In the genomic region with DNA sequence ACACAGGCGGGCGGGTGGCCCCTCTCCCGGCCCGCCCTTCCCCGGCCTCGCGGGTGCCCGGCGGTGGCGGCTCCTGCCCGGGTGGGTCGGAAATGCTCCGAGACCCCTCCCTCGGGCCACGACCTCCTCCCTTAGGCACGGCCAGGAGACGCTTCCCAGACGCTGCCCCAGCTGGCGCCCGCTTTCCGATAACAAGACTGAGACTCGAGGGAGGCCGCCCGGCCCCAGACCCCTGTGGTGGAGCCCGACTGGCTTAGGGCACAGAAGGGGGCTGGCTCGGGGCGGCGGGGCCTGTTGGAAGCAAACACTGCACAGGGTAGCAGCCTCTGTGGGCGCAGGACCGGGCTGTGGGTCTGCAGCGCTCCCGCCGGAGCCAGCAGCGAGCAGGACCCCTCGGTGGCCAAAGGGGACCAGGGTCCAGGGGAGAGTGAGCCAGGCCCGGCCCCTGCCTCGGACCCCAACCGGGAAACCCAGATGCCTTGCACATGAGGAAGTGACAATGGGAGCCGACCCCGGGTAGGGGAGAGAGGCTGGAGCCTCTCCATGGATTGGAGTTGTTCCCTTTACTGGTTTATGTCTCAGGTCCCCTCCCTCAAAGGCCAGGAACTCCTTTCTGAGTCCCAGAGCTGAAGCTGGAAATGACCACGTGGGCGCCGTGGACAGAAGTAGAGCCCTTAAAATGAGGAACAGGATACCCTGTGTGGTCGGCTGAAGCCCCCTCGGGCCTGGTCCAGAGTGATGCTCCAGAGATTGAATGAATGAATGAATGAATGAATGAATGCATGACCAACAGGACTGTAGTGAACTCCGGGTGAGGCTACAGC, we compare ENCODE assay signal across 8 cellular contexts. TPM values are rescaled to one million over a fixed set of nuclear protein-coding genes. Genes with fewer than 3 reads are reported as not detected.
DNase-seq lines count a peak whose midpoint lies in the region; ATAC-seq and TF ChIP-seq lines count a peak whose summit lies in the region.

No MANE protein-coding gene starts in this region.

- peaks cover 8% of the 10 kb centered on the region; the same call in 1 of the 2 replicates for H4K20me1 ChIP-seq in BLaER1
- H4K20me1 ChIP-seq in Karpas-422 (ENCODE audit: insufficient read depth, low read depth, low read length) = no peaks in the 10 kb centered on the region

- H3K27me3 Mint-ChIP-seq in MCF 10A (ENCODE audit: insufficient read depth, unreplicated experiment) = no peaks in the 10 kb centered on the region

- no peaks in the 10 kb centered on the region for H3K79me2 ChIP-seq in Karpas-422 (ENCODE audit: low read length)

- peaks cover 6% of the 10 kb centered on the region; the same call in 1 of the 2 replicates for H3K27me3 ChIP-seq in BLaER1
- no peaks in the 10 kb centered on the region for H3K27me3 ChIP-seq in Karpas-422 (ENCODE audit: low read length)
- no peaks in the 10 kb centered on the region for H3K27me3 ChIP-seq in liver (ENCODE audit: control insufficient read depth in 4 of 4, insufficient read depth in 4 of 4, low read length in 3 of 4)
- no peaks in the 10 kb centered on the region for H3K27me3 ChIP-seq in thoracic aorta (replicated peaks; ENCODE audit: insufficient read depth)

- H3K9me3 Mint-ChIP-seq in MCF 10A (ENCODE audit: unreplicated experiment) = no peaks in the 10 kb centered on the region

- H3K36me3 ChIP-seq in BLaER1 = no peaks in the 10 kb centered on the region
- no peaks in the 10 kb centered on the region for H3K36me3 ChIP-seq in Karpas-422 (ENCODE audit: insufficient read depth, low read length)
- H3K36me3 ChIP-seq in liver (ENCODE audit: control insufficient read depth in 4 of 4, insufficient read depth in 3 of 4, low read depth in 1 of 4, low read length in 3 of 4) = no peaks in the 10 kb centered on the region
- no peaks in the 10 kb centered on the region for H3K36me3 ChIP-seq in thoracic aorta

- no peaks in the 10 kb centered on the region for H3K9me2 ChIP-seq in Karpas-422 (replicated peaks; ENCODE audit: insufficient read depth, low read length)

- BruUV-seq in MCF 10A (replicated peaks; lab: Mats Ljungman, UMichigan) = TSS peak; percentile 20

- H3K9me3 ChIP-seq in BLaER1 (no peaks in the 10 kb centered on the region), Karpas-422 (ENCODE audit: low read length) (no peaks in the 10 kb centered on the region), liver (ENCODE audit: control insufficient read depth in 4 of 4, low read length in 3 of 4) (no peaks in the 10 kb centered on the region), thoracic aorta (no peaks in the 10 kb centered on the region)

- POLR2A ChIA-PET in MCF 10A (lab: Yijun Ruan, JAX) = interaction anchor here (0.7 kb wide), 1 partner anchor 1988 kb away, joined by 3 read pairs; no protein-coding TSS in a partner anchor

- H3K27ac ChIP-seq in BLaER1 = peak overlapping the region; percentile 68
- H3K27ac ChIP-seq in Karpas-422 (ENCODE audit: low read length) = no peak overlapping the region
- H3K27ac ChIP-seq in liver (ENCODE audit: low read depth in 1 of 2, low read length in 2 of 2) = no peak overlapping the region
- H3K27ac ChIP-seq in thoracic aorta = no peak overlapping the region

- no peak for TF ChIP-seq CTCF in MCF 10A (IDR thresholded peaks at IDR 0.05; ENCODE audit: unreplicated experiment)
- TF ChIP-seq CTCF in liver (IDR thresholded peaks at IDR 0.05; ENCODE audit: low read depth, low read length, missing input control) = no peak
- TF ChIP-seq CTCF in thoracic aorta (IDR thresholded peaks at IDR 0.05) = no peak

- H3K4me2 ChIP-seq in BLaER1 (peak overlapping the region; percentile 99), Karpas-422 (ENCODE audit: low read depth, low read length, poor library complexity, severe bottlenecking) (peak overlapping the region; percentile 47)

- H3K4me1 Mint-ChIP-seq in MCF 10A (ENCODE audit: insufficient read depth, unreplicated experiment) = peaks cover 18% of the 10 kb centered on the region

- DNase-seq in Karpas-422 (peak; percentile 35), MCF 10A (ENCODE audit: unreplicated experiment) (no peak), thoracic aorta (ENCODE audit: low spot score) (no peak), NCI-H2107 treated with DMSO at 0.1 percent for 48 hours (lab: John Stamatoyannopoulos, UW; ENCODE audit: unreplicated experiment) (no peak)

- peak overlapping the region; percentile 72 for H3K4me3 Mint-ChIP-seq in MCF 10A (ENCODE audit: unreplicated experiment)

- H3K27ac Mint-ChIP-seq in MCF 10A (ENCODE audit: low read depth, unreplicated experiment) = no peak overlapping the region

- H3K4me3 ChIP-seq in BLaER1 (peak overlapping the region; percentile 80), Karpas-422 (ENCODE audit: low read length) (peak overlapping the region; percentile 51; the same call in 1 of the 2 replicates), liver (ENCODE audit: low read depth in 1 of 3, low read length in 3 of 3) (peak overlapping the region in 2 of 3 donors; percentile 22 to 77), thoracic aorta (peak overlapping the region; percentile 76)

- no peak for TF ChIP-seq RAD21 in liver (IDR thresholded peaks at IDR 0.05)

- peaks cover 5% of the 10 kb centered on the region for H3K36me3 Mint-ChIP-seq in MCF 10A (ENCODE audit: insufficient read depth, unreplicated experiment)

- no peak overlapping the region for H2AFZ ChIP-seq in Karpas-422 (ENCODE audit: low read length)

- H3K9ac ChIP-seq in BLaER1 = peak overlapping the region; percentile 82
- peak overlapping the region; percentile 35; the same call in 1 of the 2 replicates for H3K9ac ChIP-seq in Karpas-422 (ENCODE audit: low read length)
- H3K9ac ChIP-seq in liver (ENCODE audit: low read depth in 1 of 2, low read length in 2 of 2) = no peak overlapping the region

- intact Hi-C loops in MCF 10A (cut with micrococcal nuclease) = no loop called here

- peaks cover 18% of the 10 kb centered on the region for H3K4me1 ChIP-seq in BLaER1
- peaks cover 6% of the 10 kb centered on the region; the same call in 1 of the 2 replicates for H3K4me1 ChIP-seq in Karpas-422 (ENCODE audit: low read length)
- peaks cover 2 to 14% (median 7%) of the 10 kb centered on the region in 4 donors for H3K4me1 ChIP-seq in liver (ENCODE audit: control insufficient read depth in 4 of 4, insufficient read depth in 4 of 4, low read length in 3 of 4)
- H3K4me1 ChIP-seq in thoracic aorta (ENCODE audit: control insufficient read depth in 1 of 2, low read depth in 2 of 2) = peaks cover 4 to 38% of the 10 kb centered on the region in 2 donors

- ATAC-seq in GM21390 (IDR thresholded peaks at IDR 0.05; ENCODE audit: unreplicated experiment) (peak; percentile 27), thoracic aorta (ENCODE audit: insufficient number of reproducible peaks, low FRiP score, low read depth) (no peak), GM18520 (IDR thresholded peaks at IDR 0.05; ENCODE audit: unreplicated experiment) (no peak)

- 20% methylated on average over 46 of the region's 46 CpGs for WGBS in liver

- CTCF ChIA-PET in MCF 10A (lab: Yijun Ruan, JAX) = interaction anchor here (0.7 kb wide), 1 partner anchor 290 kb away, joined by 4 read pairs; no protein-coding TSS in a partner anchor

TF ChIP-seq in liver, 16 proteins besides CTCF, POLR2A, EP300 and RAD21:
- no peak for TF ChIP-seq FOXA1 (IDR thresholded peaks at IDR 0.05)
- TF ChIP-seq HNF4A (conservative IDR thresholded peaks at IDR 0.05) = no peak
- TF ChIP-seq, protein P1, sequence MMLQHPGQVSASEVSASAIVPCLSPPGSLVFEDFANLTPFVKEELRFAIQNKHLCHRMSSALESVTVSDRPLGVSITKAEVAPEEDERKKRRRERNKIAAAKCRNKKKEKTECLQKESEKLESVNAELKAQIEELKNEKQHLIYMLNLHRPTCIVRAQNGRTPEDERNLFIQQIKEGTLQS (IDR thresholded peaks at IDR 0.05) = no peak
- no peak for TF ChIP-seq SP1 (IDR thresholded peaks at IDR 0.05)
- TF ChIP-seq, protein P2, sequence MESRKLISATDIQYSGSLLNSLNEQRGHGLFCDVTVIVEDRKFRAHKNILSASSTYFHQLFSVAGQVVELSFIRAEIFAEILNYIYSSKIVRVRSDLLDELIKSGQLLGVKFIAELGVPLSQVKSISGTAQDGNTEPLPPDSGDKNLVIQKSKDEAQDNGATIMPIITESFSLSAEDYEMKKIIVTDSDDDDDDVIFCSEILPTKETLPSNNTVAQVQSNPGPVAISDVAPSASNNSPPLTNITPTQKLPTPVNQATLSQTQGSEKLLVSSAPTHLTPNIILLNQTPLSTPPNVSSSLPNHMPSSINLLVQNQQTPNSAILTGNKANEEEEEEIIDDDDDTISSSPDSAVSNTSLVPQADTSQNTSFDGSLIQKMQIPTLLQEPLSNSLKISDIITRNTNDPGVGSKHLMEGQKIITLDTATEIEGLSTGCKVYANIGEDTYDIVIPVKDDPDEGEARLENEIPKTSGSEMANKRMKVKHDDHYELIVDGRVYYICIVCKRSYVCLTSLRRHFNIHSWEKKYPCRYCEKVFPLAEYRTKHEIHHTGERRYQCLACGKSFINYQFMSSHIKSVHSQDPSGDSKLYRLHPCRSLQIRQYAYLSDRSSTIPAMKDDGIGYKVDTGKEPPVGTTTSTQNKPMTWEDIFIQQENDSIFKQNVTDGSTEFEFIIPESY (IDR thresholded peaks at IDR 0.05) = no peak
- no peak for TF ChIP-seq GABPA (IDR thresholded peaks at IDR 0.05 in 1 of 2, conservative IDR thresholded peaks at IDR 0.05 in 1 of 2)
- no peak for TF ChIP-seq RXRA (IDR thresholded peaks at IDR 0.05)
- no peak for TF ChIP-seq NR2F2 (IDR thresholded peaks at IDR 0.05)
- no peak for TF ChIP-seq JUND (IDR thresholded peaks at IDR 0.05)
- TF ChIP-seq HNF4G (IDR thresholded peaks at IDR 0.05) = no peak
- TF ChIP-seq, protein P3, sequence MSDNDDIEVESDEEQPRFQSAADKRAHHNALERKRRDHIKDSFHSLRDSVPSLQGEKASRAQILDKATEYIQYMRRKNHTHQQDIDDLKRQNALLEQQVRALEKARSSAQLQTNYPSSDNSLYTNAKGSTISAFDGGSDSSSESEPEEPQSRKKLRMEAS (IDR thresholded peaks at IDR 0.05) = no peak

RNA-seq across cellular contexts. Expression of a gene that starts 19.8 kb away (rescaled TPM):
- total RNA-seq in Karpas-422 (2014; rRNA removed; shearing (Covaris generic); ENCODE audit: low replicate concordance) = 27.5 and 45.5 TPM in 2 replicates
- total RNA-seq in MCF 10A (2022) = 32.9 and 61.5 TPM in 2 replicates
- total RNA-seq in liver = 10 to 100 TPM; 11.5 to 43.9 TPM
- polyA plus RNA-seq in liver = 1 to 10 TPM; 1.8 to 3.4 TPM
- total RNA-seq in thoracic aorta = 10 to 100 TPM; 35.9 to 39.8 TPM

Comparison
In these comparisons a context has a peak if more than half of its experiments do, and no peak if none do; other contexts are left out.
1. H3K9ac ChIP-seq: peak in BLaER1 (single experiment) and Karpas-422 (single experiment); none in liver (0 of 2).
2. Peak in every context shown above with its lines, with median percentiles within 50 percentile points of each other: H3K4me3 ChIP-seq.